ENCODE assay signal across 26 cellular contexts in genomic region chr6:57137392-57137791, GRCh38.
"Had no signal": no experiment of that assay in that cellular context is flagged by ENCODE, and none has a peak within 500 bp of the region (broad histone marks: within the 10 kb centered on the region; RNA-seq: fewer than 3 reads in every experiment).

No MANE protein-coding gene starts in this region.

- H3K27ac Mint-ChIP-seq: activated CD4-positive, alpha-beta memory T cell treated with anti-CD3 and anti-CD28 coated beads for 36 hours; dendritic cell treated with granulocyte-macrophage colony-stimulating factor and Interleukin-4, amounts not matched to agents 40 ng/mL and 50 ng/mL, for 4 days; nephron had no signal

- H3K4me1 Mint-ChIP-seq: nephron had no signal

- DNase-seq: activated CD4-positive, alpha-beta memory T cell treated with anti-CD3 and anti-CD28 coated beads for 36 hours; activated CD4-positive, CD25-positive, alpha-beta regulatory T cell treated with anti-CD3 and anti-CD28 coated beads, Interleukin-2, amount 50 U/mL, for 72 hours; activated effector memory CD4-positive, alpha-beta T cell treated with Interleukin-2 at 50 U/mL for 16 hours; activated naive CD4-positive, alpha-beta T cell treated with Interleukin-2 at 50 U/mL for 16 hours; amygdala; central memory CD4-positive, alpha-beta T cell; foreskin keratinocyte; heart left ventricle; kidney glomerular epithelial cell; lower lobe of right lung; mesenchymal stem cell; posterior cingulate gyrus; right cardiac atrium; stimulated activated CD4-positive, alpha-beta T cell treated with anti-CD3 and anti-CD28 coated beads, Interleukin-2, amount 100 ng/mL, for 48 hours; stomach; T-helper 9 cell; thyroid gland; upper lobe of left lung had no signal

- H3K27me3 ChIP-seq: breast epithelium, esophagus muscularis mucosa, foreskin keratinocyte, heart left ventricle, stomach, thyroid gland, upper lobe of left lung, vagina had no signal

- H3K4me1 ChIP-seq: breast epithelium, esophagus muscularis mucosa, heart left ventricle, lower lobe of right lung, stomach, thyroid gland, upper lobe of left lung, vagina had no signal

- H3K4me3 Mint-ChIP-seq: activated CD4-positive, alpha-beta memory T cell treated with anti-CD3 and anti-CD28 coated beads for 36 hours; dendritic cell treated with granulocyte-macrophage colony-stimulating factor and Interleukin-4, amounts not matched to agents 40 ng/mL and 50 ng/mL, for 4 days; nephron had no signal

- H3K9me3 ChIP-seq: breast epithelium, esophagus muscularis mucosa, heart left ventricle, lower lobe of right lung, stomach, thyroid gland, upper lobe of left lung, vagina had no signal

- ATAC-seq: foreskin keratinocyte, heart left ventricle, left lobe of liver, lower lobe of right lung, right cardiac atrium had no signal

- H3K27ac ChIP-seq: breast epithelium, esophagus muscularis mucosa, foreskin keratinocyte, heart left ventricle, lower lobe of right lung, SK-N-MC, stomach, thyroid gland, upper lobe of left lung, vagina, VCaP had no signal

- H3K27me3 Mint-ChIP-seq: activated CD4-positive, alpha-beta memory T cell treated with anti-CD3 and anti-CD28 coated beads for 36 hours; dendritic cell treated with granulocyte-macrophage colony-stimulating factor and Interleukin-4, amounts not matched to agents 40 ng/mL and 50 ng/mL, for 4 days had no signal

- H3K4me3 ChIP-seq: breast epithelium, esophagus muscularis mucosa, heart left ventricle, lower lobe of right lung, SK-N-MC, stomach, thyroid gland, upper lobe of left lung, vagina had no signal

- H3K9me3 Mint-ChIP-seq: activated CD4-positive, alpha-beta memory T cell treated with anti-CD3 and anti-CD28 coated beads for 36 hours; dendritic cell treated with granulocyte-macrophage colony-stimulating factor and Interleukin-4, amounts not matched to agents 40 ng/mL and 50 ng/mL, for 4 days had no signal
